In genomic region chr10:50622497-50623298, GRCh38 we compare ENCODE assay signal across 2 cellular contexts.
TF ChIP-seq lines count a peak whose summit lies in the region.

No MANE protein-coding gene starts in this region.

TF ChIP-seq in A549, 52 proteins besides CTCF, POLR2A, EP300 and RAD21 (continued from another document):
- TF ChIP-seq USF2 (IDR thresholded peaks at IDR 0.05), result no peak
- no peak for TF ChIP-seq EHMT2 (IDR thresholded peaks at IDR 0.05; ENCODE audit: low read depth)
- no peak for TF ChIP-seq MAZ (IDR thresholded peaks at IDR 0.05; ENCODE audit: borderline replicate concordance, low read depth, low read length)
- TF ChIP-seq NR3C1 (IDR thresholded peaks at IDR 0.05), result no peak
- TF ChIP-seq PHF8 (IDR thresholded peaks at IDR 0.05; ENCODE audit: borderline replicate concordance, low read depth), result no peak
- TF ChIP-seq RNF2 (IDR thresholded peaks at IDR 0.05; ENCODE audit: borderline replicate concordance, low read depth), result no peak
- no peak for TF ChIP-seq CEBPB (IDR thresholded peaks at IDR 0.05)
- TF ChIP-seq ELK1 (IDR thresholded peaks at IDR 0.05; ENCODE audit: low read depth, low read length), result no peak
- no peak for TF ChIP-seq BCL3 (IDR thresholded peaks at IDR 0.05)
- no peak for TF ChIP-seq BHLHE40 (IDR thresholded peaks at IDR 0.05; ENCODE audit: low read depth, low read length)

TF ChIP-seq in K562, 482 proteins besides CTCF, POLR2A, EP300 and RAD21 (continued from another document and continues in another):
- TF ChIP-seq ARID4B (CRISPR knock-in tag; IDR thresholded peaks at IDR 0.05), result 0 out of 2 replicates have a peak, but pooled peaks have one; percentile 21
- 0 out of 2 replicates have a peak, but pooled peaks have one; percentile 3 for TF ChIP-seq SMC3 (conservative IDR thresholded peaks at IDR 0.05; ENCODE audit: insufficient read depth, low read depth, low read length)
- 0 out of 2 replicates have a peak, but pooled peaks have one; percentile 21 for TF ChIP-seq EGR1 (conservative IDR thresholded peaks at IDR 0.05)
- no peak for TF ChIP-seq SMAD1 (IDR thresholded peaks at IDR 0.05; ENCODE audit: low read depth, low read length, partially characterized antibody)
- TF ChIP-seq RCOR1 (IDR thresholded peaks at IDR 0.05; ENCODE audit: borderline replicate concordance in 1 of 2, low read depth in 2 of 2, low read length in 2 of 2), result peak in 1 of 2 experiments; percentile 36; a peak in 1 of 4 replicates
- no peak for TF ChIP-seq BRD9 (IDR thresholded peaks at IDR 0.05; ENCODE audit: low read depth, partially characterized antibody)
- TF ChIP-seq SP1 (CRISPR knock-in tag; IDR thresholded peaks at IDR 0.05), result peak; percentile 4; the same call in 1 of the 2 replicates
- TF ChIP-seq FOXA1 (IDR thresholded peaks at IDR 0.05; ENCODE audit: borderline replicate concordance), result no peak
- TF ChIP-seq KAT2B (IDR thresholded peaks at IDR 0.05; ENCODE audit: low read depth, low read length), result no peak
- TF ChIP-seq PATZ1 (CRISPR knock-in tag; IDR thresholded peaks at IDR 0.05; ENCODE audit: borderline replicate concordance), result 0 out of 2 replicates have a peak, but pooled peaks have one; percentile 57
- TF ChIP-seq FOXP1 (CRISPR knock-in tag; IDR thresholded peaks at IDR 0.05), result no peak
- no peak for TF ChIP-seq SIRT6 (IDR thresholded peaks at IDR 0.05; ENCODE audit: low read depth, low read length)
- TF ChIP-seq YY1 (IDR thresholded peaks at IDR 0.05; ENCODE audit: borderline replicate concordance in 1 of 3, control insufficient read depth in 1 of 3, extremely low read depth in 1 of 3, insufficient read depth in 3 of 3, insufficient read length in 1 of 3, insufficient replicate concordance in 2 of 3, low read depth in 1 of 3, low read length in 2 of 3), result peak in 1 of 3 experiments; percentile 29
- 0 out of 2 replicates have a peak, but pooled peaks have one; percentile 9 for TF ChIP-seq ELF2 (CRISPR knock-in tag; IDR thresholded peaks at IDR 0.05)
- no peak for TF ChIP-seq JUND (IDR thresholded peaks at IDR 0.05; ENCODE audit: borderline replicate concordance, low read depth, low read length)
- no peak for TF ChIP-seq JUND (tag; IDR thresholded peaks at IDR 0.05; ENCODE audit: borderline replicate concordance, low read depth, low read length)
- 0 out of 2 replicates have a peak, but pooled peaks have one; percentile 8 for TF ChIP-seq PML (IDR thresholded peaks at IDR 0.05; ENCODE audit: low read length)
- TF ChIP-seq ZBTB7A (IDR thresholded peaks at IDR 0.05; ENCODE audit: borderline replicate concordance, control insufficient read depth, low read depth, low read length), result peak; percentile 82
- TF ChIP-seq ETV6 (IDR thresholded peaks at IDR 0.05; ENCODE audit: borderline replicate concordance in 1 of 2, low read depth in 2 of 2, low read length in 1 of 2), result no peak
- no peak for TF ChIP-seq ETV6 (CRISPR knock-in tag; IDR thresholded peaks at IDR 0.05; ENCODE audit: borderline replicate concordance)
- TF ChIP-seq KDM1A (IDR thresholded peaks at IDR 0.05), result peak in 1 of 2 experiments; percentile 8; a peak in 1 of 4 replicates
- peak in 1 of 2 experiments; percentile 84; a peak in 2 of 4 replicates for TF ChIP-seq UBTF (IDR thresholded peaks at IDR 0.05; ENCODE audit: borderline replicate concordance in 1 of 2, low read depth in 2 of 2, low read length in 2 of 2)
- no peak; the same call in 1 of the 2 replicates for TF ChIP-seq HMGXB4 (CRISPR knock-in tag; IDR thresholded peaks at IDR 0.05)
- 0 out of 4 replicates have a peak, but pooled peaks of 1 of the 2 experiments have one; percentile 37 for TF ChIP-seq MLLT1 (IDR thresholded peaks at IDR 0.05)
- no peak for TF ChIP-seq BHLHE40 (IDR thresholded peaks at IDR 0.05; ENCODE audit: low read length)
- peak; percentile 7; the same call in 1 of the 2 replicates for TF ChIP-seq TEAD4 (IDR thresholded peaks at IDR 0.05; ENCODE audit: low read length)
- no peak for TF ChIP-seq TEAD4 (CRISPR knock-in tag; IDR thresholded peaks at IDR 0.05; ENCODE audit: borderline replicate concordance)
- no peak for TF ChIP-seq CHD4 (IDR thresholded peaks at IDR 0.05; ENCODE audit: insufficient read depth, insufficient replicate concordance, low read depth, low read length, poor library complexity, severe bottlenecking)
- TF ChIP-seq ZBTB43 (CRISPR knock-in tag; IDR thresholded peaks at IDR 0.05), result peak; percentile 83; the same call in 1 of the 2 replicates
- TF ChIP-seq ELK1 (CRISPR knock-in tag; IDR thresholded peaks at IDR 0.05), result no peak
- no peak for TF ChIP-seq ZNF347 (CRISPR knock-in tag; IDR thresholded peaks at IDR 0.05; ENCODE audit: low read depth)
- peak; percentile 29 for TF ChIP-seq CCNT2 (IDR thresholded peaks at IDR 0.05; ENCODE audit: borderline replicate concordance, extremely low read depth, insufficient read length, low read depth, low read length)
- TF ChIP-seq NFE2 (IDR thresholded peaks at IDR 0.05; ENCODE audit: low read depth), result no peak
- no peak for TF ChIP-seq RNF219 (CRISPR knock-in tag; IDR thresholded peaks at IDR 0.05)
- TF ChIP-seq SAP30 (IDR thresholded peaks at IDR 0.05; ENCODE audit: borderline replicate concordance, insufficient read depth, low read depth, low read length, poor library complexity, severe bottlenecking), result peak; percentile 69
- peak; percentile 18 for TF ChIP-seq TAF1 (IDR thresholded peaks at IDR 0.05; ENCODE audit: control insufficient read depth, extremely low read depth, insufficient read depth, low read length, severe bottlenecking)
- no peak for TF ChIP-seq DACH1 (IDR thresholded peaks at IDR 0.05; ENCODE audit: partially characterized antibody)
- TF ChIP-seq ZNF696 (CRISPR knock-in tag; conservative IDR thresholded peaks at IDR 0.05), result no peak
- peak; percentile 12; the same call in 1 of the 2 replicates for TF ChIP-seq NBN (IDR thresholded peaks at IDR 0.05; ENCODE audit: low read depth)
